ENCODE assay signal across 1 cellular context in the genomic region with DNA sequence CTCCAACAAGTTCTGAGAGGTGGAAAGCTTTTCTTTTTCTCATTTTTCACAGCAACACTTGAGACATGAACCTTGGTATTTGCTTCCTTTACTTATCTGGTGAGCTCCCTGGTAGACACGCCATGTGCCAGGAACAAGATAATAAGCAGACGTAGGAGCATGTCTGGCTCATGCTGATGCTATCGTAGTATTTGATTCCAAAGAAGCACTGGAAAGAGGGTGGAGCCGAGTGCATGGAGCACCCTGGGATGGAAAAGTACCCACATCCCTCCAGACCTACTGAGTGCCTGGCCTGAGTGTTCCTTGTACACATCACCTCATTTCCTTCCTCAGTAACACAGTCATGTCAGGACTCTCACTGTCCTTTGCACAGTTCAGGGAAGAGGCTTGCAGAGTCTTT.
TF ChIP-seq lines count a peak whose summit lies in the region.

No MANE protein-coding gene starts in this region.

TF ChIP-seq in H1, 55 proteins besides CTCF, POLR2A, EP300 and RAD21 (continued from another document):
- TF ChIP-seq CHD7 (IDR thresholded peaks at IDR 0.05; ENCODE audit: insufficient replicate concordance, low read length), result no peak
- TF ChIP-seq CEBPB (IDR thresholded peaks at IDR 0.05; ENCODE audit: low read depth, low read length), result no peak
- TF ChIP-seq YY1 (IDR thresholded peaks at IDR 0.05; ENCODE audit: low read depth, low read length), result no peak
